Comparison of ENCODE assay signal across 8 cellular contexts in genomic region chr16:88633684-88634140, GRCh38.
DNase-seq lines count a peak whose midpoint lies in the region; ATAC-seq and TF ChIP-seq lines count a peak whose summit lies in the region.

No MANE protein-coding gene starts in this region.

- DNase-seq in GM06990 (ENCODE audit: extremely low read depth, insufficient read length) (no peak), NAMALWA (ENCODE audit: low spot score) (peak; percentile 79), NCI-H526 treated with DMSO at 0.1 percent for 48 hours (lab: John Stamatoyannopoulos, UW) (no peak)
- DNase-seq in activated effector memory CD4-positive, alpha-beta T cell treated with anti-CD3 and anti-CD28 coated beads, Interleukin-2, amount 50 U/mL, for 16 hours: peak; percentile 83
- peak; percentile 48 for DNase-seq in stimulated activated CD4-positive, alpha-beta T cell treated with anti-CD3 and anti-CD28 coated beads, Interleukin-4, amount 100 ng/mL, for 24 hours

- no peaks in the 10 kb centered on the region for H3K9me3 ChIP-seq in iPS-15b (ENCODE audit: control insufficient read depth, insufficient read depth, low read length)

- TF ChIP-seq CTCF in GM06990 (IDR thresholded peaks at IDR 0.05; ENCODE audit: insufficient read depth, low read length, poor library complexity, severe bottlenecking): peak; percentile 60

- peaks cover 3% of the 10 kb centered on the region; the same call in 1 of the 2 replicates for H3K27me3 ChIP-seq in GM06990 (replicated peaks; ENCODE audit: control insufficient read depth, insufficient read depth, low read length)
- H3K27me3 ChIP-seq in iPS-15b (ENCODE audit: control insufficient read depth, insufficient read depth, low read length): no peaks in the 10 kb centered on the region

- TF ChIP-seq POLR2A in GM18505 (IDR thresholded peaks at IDR 0.05; ENCODE audit: borderline replicate concordance, extremely low read depth, insufficient read depth, insufficient read length): no peak

- peaks cover 9% of the 10 kb centered on the region for H3K36me3 ChIP-seq in GM06990 (ENCODE audit: control insufficient read depth, insufficient read depth, low read length)
- peaks cover 13% of the 10 kb centered on the region for H3K36me3 ChIP-seq in iPS-15b (ENCODE audit: control insufficient read depth, insufficient read depth, low read length)

- peak; percentile 33 for ATAC-seq in GM21619 (IDR thresholded peaks at IDR 0.05; ENCODE audit: unreplicated experiment)
- no peak for ATAC-seq in GM18505 (IDR thresholded peaks at IDR 0.05; ENCODE audit: unreplicated experiment)

- H3K4me3 ChIP-seq in GM06990 (replicated peaks; ENCODE audit: low read depth, low read length) (peak overlapping the region; percentile 66), iPS-15b (ENCODE audit: low read depth, low read length) (peak overlapping the region; percentile 69)

- H3K4me1 ChIP-seq in iPS-15b (ENCODE audit: control insufficient read depth, insufficient read depth, low read length): peaks cover 3% of the 10 kb centered on the region

- H3K9ac ChIP-seq in iPS-15b (ENCODE audit: low read depth, low read length): no peak overlapping the region

Comparison
In these comparisons a context has a peak if more than half of its experiments do, and no peak if none do; other contexts are left out.
1. DNase-seq: peak in NAMALWA (single experiment), activated effector memory CD4-positive, alpha-beta T cell treated with anti-CD3 and anti-CD28 coated beads, Interleukin-2, amount 50 U/mL, for 16 hours (single experiment) and stimulated activated CD4-positive, alpha-beta T cell treated with anti-CD3 and anti-CD28 coated beads, Interleukin-4, amount 100 ng/mL, for 24 hours (single experiment); none in GM06990 (single experiment) and NCI-H526 treated with DMSO at 0.1 percent for 48 hours (single experiment).